In genomic region chr3:171129827-171130226, GRCh38 we compare ENCODE assay signal across 18 cellular contexts.
A peak's percentile ranks its signal among the peaks of the same experiment; 100 is the strongest.
DNase-seq lines count a peak whose midpoint lies in the region; ATAC-seq, FAIRE-seq and TF ChIP-seq lines count a peak whose summit lies in the region.
"Had no signal": no experiment of that assay in that cellular context is flagged by ENCODE, and none has a peak within 500 bp of the region (broad histone marks: within the 10 kb centered on the region; RNA-seq: fewer than 3 reads in every experiment).

No MANE protein-coding gene starts in this region.

- H3K4me3 ChIP-seq in HFF-Myc (replicated peaks; ENCODE audit: low read depth, low read length) (no peak overlapping the region), astrocyte (ENCODE audit: insufficient read depth, low read depth, low read length) (no peak overlapping the region), left ventricle myocardium inferior (no peak overlapping the region)
- no peak overlapping the region for H3K4me3 ChIP-seq in naive thymus-derived CD4-positive, alpha-beta T cell (ENCODE audit: low read length)
- H3K4me3 ChIP-seq: MG63, tibial artery had no signal

- peak overlapping the region; percentile 31 for H3K4me2 ChIP-seq in astrocyte (ENCODE audit: low read length)

- H3K9me3 ChIP-seq in astrocyte (ENCODE audit: insufficient read depth, low read depth, low read length) (no peaks in the 10 kb centered on the region), left ventricle myocardium inferior (replicated peaks) (no peaks in the 10 kb centered on the region)
- no peaks in the 10 kb centered on the region for H3K9me3 ChIP-seq in naive thymus-derived CD4-positive, alpha-beta T cell (ENCODE audit: control insufficient read depth in 2 of 3, low read length in 3 of 3)
- H3K9me3 ChIP-seq: MG63, tibial artery had no signal

- H3K27ac ChIP-seq in astrocyte (ENCODE audit: low read depth, low read length) = no peak overlapping the region
- H3K27ac ChIP-seq in left ventricle myocardium inferior (replicated peaks) = no peak overlapping the region
- no peak overlapping the region for H3K27ac ChIP-seq in naive thymus-derived CD4-positive, alpha-beta T cell (ENCODE audit: low read depth, low read length)
- H3K27ac ChIP-seq: epithelial cell of prostate, tibial artery had no signal

- H3K36me3 ChIP-seq in astrocyte (ENCODE audit: insufficient read depth, low read length) (no peaks in the 10 kb centered on the region), left ventricle myocardium inferior (peaks cover 19% of the 10 kb centered on the region)
- H3K36me3 ChIP-seq in naive thymus-derived CD4-positive, alpha-beta T cell (ENCODE audit: control insufficient read depth in 2 of 3, insufficient read depth in 3 of 3, low read length in 3 of 3) = peaks cover 4 to 61% (median 7%) of the 10 kb centered on the region in 3 experiments
- H3K36me3 ChIP-seq: MG63 had no signal

- no peaks in the 10 kb centered on the region for H3K79me2 ChIP-seq in astrocyte (ENCODE audit: insufficient read depth, low read length)

- peak; percentile 37 for DNase-seq in ACHN
- peak; percentile 22 for DNase-seq in HFF-Myc (ENCODE audit: extremely low read depth, low read depth)
- peak; percentile 48 for DNase-seq in astrocyte (ENCODE audit: low read depth)
- peak; percentile 27 for DNase-seq in hepatic stellate cell (ENCODE audit: low spot score)
- no peak for DNase-seq in left ventricle myocardium inferior
- DNase-seq in naive thymus-derived CD4-positive, alpha-beta T cell = no peak
- DNase-seq in NCI-H774 (lab: John Stamatoyannopoulos, UW) = no peak
- DNase-seq: activated CD4-positive, alpha-beta T cell treated with anti-CD3 and anti-CD28 coated beads for 36 hours; MG63; NCI-H2029 treated with DMSO at 0.1 percent for 48 hours; NCI-H748 treated with DMSO at 0.1 percent for 48 hours; stimulated activated CD4-positive, alpha-beta T cell treated with anti-CD3 and anti-CD28 coated beads, Interleukin-2, amount 100 ng/mL, for 24 hours; stimulated activated CD8-positive, alpha-beta memory T cell treated with anti-CD3 and anti-CD28 coated beads, Interleukin-4, amount 100 ng/mL, for 48 hours; tibial artery had no signal

- TF ChIP-seq CTCF in HFF-Myc (IDR thresholded peaks at IDR 0.05; ENCODE audit: low read depth, low read length, missing control alignments) (no peak), astrocyte (IDR thresholded peaks at IDR 0.05; ENCODE audit: insufficient read depth, low read depth, low read length) (no peak), left ventricle myocardium inferior (IDR thresholded peaks at IDR 0.05; ENCODE audit: borderline replicate concordance) (no peak)

- H3K9ac ChIP-seq in astrocyte (ENCODE audit: low read length) = no peak overlapping the region

- ATAC-seq in GM21825 (IDR thresholded peaks at IDR 0.05; ENCODE audit: unreplicated experiment) = no peak
- no peak for ATAC-seq in naive thymus-derived CD4-positive, alpha-beta T cell
- ATAC-seq: activated CD4-positive, alpha-beta T cell treated with anti-CD3 and anti-CD28 coated beads for 36 hours; activated naive CD4-positive, alpha-beta T cell treated with anti-CD3 and anti-CD28 coated beads, Interleukin-2, amount 50 U/mL, for 72 hours; natural killer cell treated with Interleukin-12 subunit alpha and Interleukin-12 subunit beta and Interleukin-15 and Interleukin-18, amount 100 ng/mL, for 72 hours had no signal

- no peak overlapping the region for H3K4me3 Mint-ChIP-seq in astrocyte (ENCODE audit: unreplicated experiment)
- no peak overlapping the region for H3K4me3 Mint-ChIP-seq in naive thymus-derived CD4-positive, alpha-beta T cell
- H3K4me3 Mint-ChIP-seq: activated CD4-positive, alpha-beta T cell treated with anti-CD3 and anti-CD28 coated beads for 36 hours; natural killer cell treated with Interleukin-12 subunit alpha and Interleukin-12 subunit beta and Interleukin-15 and Interleukin-18, amount 100 ng/mL, for 72 hours had no signal

- H3K36me3 Mint-ChIP-seq in astrocyte (ENCODE audit: low read depth, unreplicated experiment) = peaks cover 28% of the 10 kb centered on the region
- H3K36me3 Mint-ChIP-seq in naive thymus-derived CD4-positive, alpha-beta T cell = peaks cover 24 to 70% (median 53%) of the 10 kb centered on the region in 5 donors

- POLR2A ChIA-PET in naive thymus-derived CD4-positive, alpha-beta T cell (lab: Charles Lee) = no interaction called here

- intact Hi-C loops in left ventricle myocardium inferior (cut with micrococcal nuclease) = no loop called here
- intact Hi-C loops in naive thymus-derived CD4-positive, alpha-beta T cell (cut with micrococcal nuclease) = no loop called here

- CTCF ChIA-PET in naive thymus-derived CD4-positive, alpha-beta T cell (lab: Charles Lee) = no interaction called here

- no peaks in the 10 kb centered on the region for H3K9me3 Mint-ChIP-seq in astrocyte (ENCODE audit: unreplicated experiment)
- no peaks in the 10 kb centered on the region for H3K9me3 Mint-ChIP-seq in naive thymus-derived CD4-positive, alpha-beta T cell
- H3K9me3 Mint-ChIP-seq: activated naive CD4-positive, alpha-beta T cell treated with anti-CD3 and anti-CD28 coated beads, Interleukin-2, amount 50 U/mL, for 72 hours; natural killer cell treated with Interleukin-12 subunit alpha and Interleukin-12 subunit beta and Interleukin-15 and Interleukin-18, amount 100 ng/mL, for 72 hours had no signal

- no peak for FAIRE-seq in astrocyte (lab: Jason Lieb, UNC)

- peaks cover 51% of the 10 kb centered on the region for H3K4me1 Mint-ChIP-seq in astrocyte (ENCODE audit: low read depth, unreplicated experiment)
- peaks cover 0 to 8% (median 3%) of the 10 kb centered on the region in 7 donors for H3K4me1 Mint-ChIP-seq in naive thymus-derived CD4-positive, alpha-beta T cell
- H3K4me1 Mint-ChIP-seq: activated CD4-positive, alpha-beta T cell treated with anti-CD3 and anti-CD28 coated beads for 36 hours had no signal

- in situ Hi-C loops in ACHN (cut with HindIII; ENCODE audit: low pct_ligation_motif_present, low pct_unique_long_range_greater_than_20kb, low sequenced_read_pairs) = no loop called here

- no peaks in the 10 kb centered on the region for H3K27me3 Mint-ChIP-seq in astrocyte (ENCODE audit: low read depth, unreplicated experiment)
- H3K27me3 Mint-ChIP-seq in naive thymus-derived CD4-positive, alpha-beta T cell = no peaks in the 10 kb centered on the region
- H3K27me3 Mint-ChIP-seq: activated CD4-positive, alpha-beta T cell treated with anti-CD3 and anti-CD28 coated beads for 36 hours; natural killer cell treated with Interleukin-12 subunit alpha and Interleukin-12 subunit beta and Interleukin-15 and Interleukin-18, amount 100 ng/mL, for 72 hours had no signal

- H3K27me3 ChIP-seq in astrocyte (ENCODE audit: insufficient read depth, low read length) = no peaks in the 10 kb centered on the region
- no peaks in the 10 kb centered on the region for H3K27me3 ChIP-seq in left ventricle myocardium inferior (ENCODE audit: low read depth)
- no peaks in the 10 kb centered on the region for H3K27me3 ChIP-seq in naive thymus-derived CD4-positive, alpha-beta T cell (ENCODE audit: control insufficient read depth in 2 of 2, insufficient read depth in 2 of 2, low read length in 2 of 2)
- H3K27me3 ChIP-seq: MG63, tibial artery had no signal

- no peaks in the 10 kb centered on the region for H4K20me1 ChIP-seq in astrocyte (ENCODE audit: insufficient read depth, low read length)

- no peak overlapping the region for H2AFZ ChIP-seq in astrocyte (ENCODE audit: low read depth, low read length)

- H3K27ac Mint-ChIP-seq in astrocyte (ENCODE audit: unreplicated experiment) = peak overlapping the region; percentile 75
- H3K27ac Mint-ChIP-seq in naive thymus-derived CD4-positive, alpha-beta T cell = no peak overlapping the region
- H3K27ac Mint-ChIP-seq: activated CD4-positive, alpha-beta T cell treated with anti-CD3 and anti-CD28 coated beads for 36 hours; activated naive CD4-positive, alpha-beta T cell treated with anti-CD3 and anti-CD28 coated beads, Interleukin-2, amount 50 U/mL, for 72 hours; natural killer cell treated with Interleukin-12 subunit alpha and Interleukin-12 subunit beta and Interleukin-15 and Interleukin-18, amount 100 ng/mL, for 72 hours had no signal

- H3K4me1 ChIP-seq in astrocyte (ENCODE audit: insufficient read depth, low read length) (peaks cover 17% of the 10 kb centered on the region), left ventricle myocardium inferior (no peaks in the 10 kb centered on the region)
- H3K4me1 ChIP-seq in naive thymus-derived CD4-positive, alpha-beta T cell (ENCODE audit: control insufficient read depth in 2 of 2, insufficient read depth in 2 of 2, low read length in 2 of 2) = no peaks in the 10 kb centered on the region
- H3K4me1 ChIP-seq: tibial artery had no signal

Comparison
In these comparisons a context has a peak if more than half of its experiments do, and no peak if none do; other contexts are left out.
1. DNase-seq: peak in ACHN (single experiment), HFF-Myc (single experiment), astrocyte (single experiment) and hepatic stellate cell (single experiment); none in left ventricle myocardium inferior (single experiment), naive thymus-derived CD4-positive, alpha-beta T cell (0 of 9) and NCI-H774 (single experiment).